12 cellular contexts compared by ENCODE assay signal in genomic region chr12:15208140-15208539, GRCh38. TPM values are rescaled to one million over a fixed set of nuclear protein-coding genes. Genes with fewer than 3 reads are reported as not detected.
DNase-seq lines count a peak whose midpoint lies in the region; ATAC-seq, FAIRE-seq and TF ChIP-seq lines count a peak whose summit lies in the region.
"Had no signal": no experiment of that assay in that cellular context is flagged by ENCODE, and none has a peak within 500 bp of the region (broad histone marks: within the 10 kb centered on the region; RNA-seq: fewer than 3 reads in every experiment).

No MANE protein-coding gene starts in this region.

- H3K36me3 Mint-ChIP-seq in endothelial cell (ENCODE audit: low read depth, unreplicated experiment) (no peaks in the 10 kb centered on the region), type B pancreatic cell (peaks cover 57% of the 10 kb centered on the region)

- FAIRE-seq in HepG2 (lab: Jason Lieb, UNC) (no peak), pancreas (lab: Jason Lieb, UNC) (no peak)

- H3K79me2 ChIP-seq in HepG2 (ENCODE audit: insufficient read depth, low read length): no peaks in the 10 kb centered on the region

- H3K27me3 ChIP-seq in HepG2 (ENCODE audit: control insufficient read depth in 1 of 2, insufficient read depth in 2 of 2, low read length in 2 of 2): no peaks in the 10 kb centered on the region
- no peaks in the 10 kb centered on the region for H3K27me3 ChIP-seq in pancreas

- TF ChIP-seq CTCF in LNCaP clone FGC (IDR thresholded peaks at IDR 0.05; ENCODE audit: control insufficient read depth, extremely low read depth, insufficient read depth): peak; percentile 7; the same call in 1 of the 2 replicates
- TF ChIP-seq CTCF in endothelial cell (IDR thresholded peaks at IDR 0.05; ENCODE audit: unreplicated experiment): peak; percentile 60
- TF ChIP-seq CTCF in HepG2 (CRISPR knock-in tag; IDR thresholded peaks at IDR 0.05): no peak
- peak; percentile 60 for TF ChIP-seq CTCF in type B pancreatic cell (conservative IDR thresholded peaks at IDR 0.05)
- TF ChIP-seq CTCF in pancreas (IDR thresholded peaks at IDR 0.05): no peak

- no peak for DNase-seq in LNCaP clone FGC (ENCODE audit: low read depth)
- no peak for DNase-seq in endothelial cell (ENCODE audit: low spot score)
- no peak for DNase-seq in HepG2 (ENCODE audit: low spot score)
- no peak for DNase-seq in type B pancreatic cell (ENCODE audit: extremely low spot score, unreplicated experiment)
- DNase-seq in activated CD4-positive, CD25-positive, alpha-beta regulatory T cell (lab: John Stamatoyannopoulos, UW): no peak
- DNase-seq in pancreas: no peak
- DNase-seq in NK-92 (lab: John Stamatoyannopoulos, UW; ENCODE audit: unreplicated experiment): no peak
- no peak for DNase-seq in NCI-H128 (lab: John Stamatoyannopoulos, UW; ENCODE audit: unreplicated experiment)
- DNase-seq: activated T-cell treated with anti-CD3 and anti-CD28 coated beads, Interleukin-2, amount 50 U/mL, for 72 hours; HFFc6; NCI-H146 had no signal

- no peaks in the 10 kb centered on the region for H3K9me3 Mint-ChIP-seq in endothelial cell (ENCODE audit: unreplicated experiment)
- H3K9me3 Mint-ChIP-seq in type B pancreatic cell: peaks cover 3% of the 10 kb centered on the region
- H3K9me3 Mint-ChIP-seq: activated T-cell treated with anti-CD3 and anti-CD28 coated beads, Interleukin-2, amount 50 U/mL, for 72 hours; dendritic cell treated with granulocyte-macrophage colony-stimulating factor and Interleukin-4, amounts not matched to agents 40 ng/mL and 50 ng/mL, for 4 days; HFFc6 had no signal

- H3K4me3 ChIP-seq in LNCaP clone FGC (ENCODE audit: low read depth, low read length) (no peak overlapping the region), HepG2 (replicated peaks in 1 of 3; ENCODE audit: insufficient read depth in 1 of 3, low read depth in 2 of 3, low read length in 3 of 3) (no peak overlapping the region), pancreas (no peak overlapping the region)

- H3K9ac ChIP-seq in HepG2 (ENCODE audit: insufficient read depth, low read depth, low read length): no peak overlapping the region

- WGBS in HepG2 (ENCODE audit: low lambda C conversion rate): 3% methylated on average over 2 of the region's 2 CpGs
- 75 to 76% methylated on average over 2 of the region's 2 CpGs for WGBS in pancreas, 2 donors

- no peak overlapping the region for H3K27ac ChIP-seq in HepG2 (ENCODE audit: extremely low read length, insufficient read depth, low read length)
- H3K27ac ChIP-seq in pancreas: no peak overlapping the region

- intact Hi-C loops in HepG2 (cut with micrococcal nuclease; ENCODE audit: unreplicated experiment) (no loop called here), pancreas (cut with DNase I) (no loop called here)

- H3K4me2 ChIP-seq in HepG2 (ENCODE audit: low read depth, low read length): no peak overlapping the region

- CTCF ChIA-PET in HepG2 (lab: Yijun Ruan, JAX; ENCODE audit: low intra/inter-chr PET ratio, low total read pairs): no interaction called here

- H3K4me1 Mint-ChIP-seq in endothelial cell (ENCODE audit: unreplicated experiment) (no peaks in the 10 kb centered on the region), type B pancreatic cell (ENCODE audit: unreplicated experiment) (peaks cover 3% of the 10 kb centered on the region)

- no peak overlapping the region for H2AFZ ChIP-seq in HepG2 (ENCODE audit: low read length)

- H3K27ac Mint-ChIP-seq in endothelial cell (ENCODE audit: unreplicated experiment) (no peak overlapping the region), type B pancreatic cell (no peak overlapping the region)
- H3K27ac Mint-ChIP-seq: activated T-cell treated with anti-CD3 and anti-CD28 coated beads, Interleukin-2, amount 50 U/mL, for 72 hours; dendritic cell treated with granulocyte-macrophage colony-stimulating factor and Interleukin-4, amounts not matched to agents 40 ng/mL and 50 ng/mL, for 4 days; HFFc6 had no signal

- no peak for TF ChIP-seq POLR2A in HepG2 (IDR thresholded peaks at IDR 0.05; ENCODE audit: insufficient read depth in 1 of 2, low read depth in 2 of 2, low read length in 2 of 2)

- H3K9me3 ChIP-seq in HepG2 (ENCODE audit: low read length): no peaks in the 10 kb centered on the region
- H3K9me3 ChIP-seq in pancreas: no peaks in the 10 kb centered on the region

- no peak for TF ChIP-seq RAD21 in HepG2 (CRISPR knock-in tag; IDR thresholded peaks at IDR 0.05)

- H3K4me3 Mint-ChIP-seq in endothelial cell (ENCODE audit: unreplicated experiment) (no peak overlapping the region), type B pancreatic cell (no peak overlapping the region)
- H3K4me3 Mint-ChIP-seq: activated T-cell treated with anti-CD3 and anti-CD28 coated beads, Interleukin-2, amount 50 U/mL, for 72 hours; dendritic cell treated with granulocyte-macrophage colony-stimulating factor and Interleukin-4, amounts not matched to agents 40 ng/mL and 50 ng/mL, for 4 days; HFFc6 had no signal

- in situ Hi-C loops in HepG2 (cut with HindIII; ENCODE audit: extremely low pct_ligation_motif_present, low pct_unique_long_range_greater_than_20kb): loop anchor here (25.0 kb wide), 1 partner anchor 471 kb away; no protein-coding TSS in a partner anchor

- no peak for ATAC-seq in HepG2
- no peak for ATAC-seq in pancreas
- ATAC-seq: activated T-cell treated with anti-CD3 and anti-CD28 coated beads, Interleukin-2, amount 50 U/mL, for 72 hours had no signal

- H4K20me1 ChIP-seq in HepG2 (ENCODE audit: insufficient read depth, low read length): no peaks in the 10 kb centered on the region

- POLR2A ChIA-PET in HepG2 (lab: Yijun Ruan, JAX): no interaction called here

- TF ChIP-seq EP300 in HepG2 (IDR thresholded peaks at IDR 0.05; ENCODE audit: low read depth in 2 of 2, low read length in 2 of 2) (no peak), HepG2 (CRISPR knock-in tag; IDR thresholded peaks at IDR 0.05; ENCODE audit: borderline replicate concordance) (no peak)

- H3K4me1 ChIP-seq in HepG2 (ENCODE audit: insufficient read depth, low read length) (no peaks in the 10 kb centered on the region), pancreas (no peaks in the 10 kb centered on the region)

- no TSS peak for BruUV-seq in HepG2 (replicated peaks; lab: Mats Ljungman, UMichigan)

- no peaks in the 10 kb centered on the region for H3K27me3 Mint-ChIP-seq in endothelial cell (ENCODE audit: unreplicated experiment)
- H3K27me3 Mint-ChIP-seq in type B pancreatic cell: no peaks in the 10 kb centered on the region
- H3K27me3 Mint-ChIP-seq: dendritic cell treated with granulocyte-macrophage colony-stimulating factor and Interleukin-4, amounts not matched to agents 40 ng/mL and 50 ng/mL, for 4 days had no signal

- no peaks in the 10 kb centered on the region for H3K36me3 ChIP-seq in HepG2 (replicated peaks in 1 of 2; ENCODE audit: control insufficient read depth in 1 of 2, insufficient read depth in 2 of 2, low read length in 2 of 2)
- H3K36me3 ChIP-seq in pancreas: no peaks in the 10 kb centered on the region

TF ChIP-seq in HepG2, 621 proteins besides CTCF, POLR2A, EP300 and RAD21 (continues in another document):
- peak; percentile 54 for TF ChIP-seq TEAD3 (CRISPR knock-in tag; optimal IDR thresholded peaks at IDR 0.05; ENCODE audit: borderline replicate concordance)
- TF ChIP-seq ZNF24 (IDR thresholded peaks at IDR 0.05): no peak
- TF ChIP-seq CEBPB (IDR thresholded peaks at IDR 0.05; ENCODE audit: borderline replicate concordance, low read depth, low read length): no peak
- TF ChIP-seq ZNF749 (CRISPR knock-in tag; IDR thresholded peaks at IDR 0.05; ENCODE audit: borderline replicate concordance): no peak
- TF ChIP-seq GABPA (IDR thresholded peaks at IDR 0.05; ENCODE audit: low read depth, low read length): no peak
- TF ChIP-seq GABPA (CRISPR knock-in tag; IDR thresholded peaks at IDR 0.05; ENCODE audit: low read depth): peak; percentile 34; the same call in 1 of the 2 replicates
- TF ChIP-seq MIER3 (CRISPR knock-in tag; IDR thresholded peaks at IDR 0.05; ENCODE audit: borderline replicate concordance): no peak
- no peak for TF ChIP-seq ZZZ3 (CRISPR knock-in tag; IDR thresholded peaks at IDR 0.05; ENCODE audit: borderline replicate concordance)
- TF ChIP-seq ATF5 (CRISPR knock-in tag; IDR thresholded peaks at IDR 0.05; ENCODE audit: low read depth): no peak

RNA-seq across cellular contexts. Expression of gene RERG, which starts 13.1 kb away (rescaled TPM):
- total RNA-seq in endothelial cell (ENCODE audit: unreplicated experiment) (2.5 TPM), HepG2 (2016; rRNA removed; fragmentation: Illumina TruSeq; extraction: Trizol) (not detected in 2 replicates), type B pancreatic cell (ENCODE audit: low replicate concordance) (24.2 and 32.3 TPM in 2 replicates), pancreas (10 to 100 TPM in 1 of 6 donors, 1 to 10 TPM in 5; 2.0 to 10.4 (median 5.2) TPM)
- not detected in 2 replicates for total RNA-seq in HepG2 (2016; cell fraction: cytosol; rRNA removed; fragmentation: Illumina TruSeq; extraction: Trizol; ENCODE audit: low read depth)
- not detected in 2 replicates for total RNA-seq in HepG2 (2016; cell fraction: insoluble cytoplasmic fraction; rRNA removed; fragmentation: Illumina TruSeq; extraction: Trizol)
- not detected in 2 replicates for total RNA-seq in HepG2 (2016; cell fraction: membrane; rRNA removed; fragmentation: Illumina TruSeq; extraction: Trizol)
- total RNA-seq in HepG2 (2016; cell fraction: nucleus; rRNA removed; fragmentation: Illumina TruSeq; extraction: Trizol): not detected in 2 replicates
- polyA plus RNA-seq in HepG2 (2011; rRNA removed) (not detected in 2 replicates), pancreas (1 to 10 TPM; 6.4 to 6.7 TPM)
- polyA plus RNA-seq in HepG2 (2011; cell fraction: cytosol; rRNA removed): not detected in 2 replicates
- not detected in 2 replicates for polyA plus RNA-seq in HepG2 (2011; cell fraction: nucleus; rRNA removed)
- not detected in 2 replicates for polyA plus RNA-seq in HepG2 (2012)
- polyA plus RNA-seq in HepG2 (2016; cell fraction: cytosol; fragmentation: Illumina TruSeq; extraction: Trizol; ENCODE audit: low read depth): not detected in 2 replicates
- polyA plus RNA-seq in HepG2 (2016; cell fraction: insoluble cytoplasmic fraction; fragmentation: Illumina TruSeq; extraction: Trizol; ENCODE audit: low read depth): not detected in 2 replicates
- not detected in 2 replicates for polyA plus RNA-seq in HepG2 (2016; cell fraction: membrane; fragmentation: Illumina TruSeq; extraction: Trizol; ENCODE audit: low read depth)
- not detected in 2 replicates for polyA plus RNA-seq in HepG2 (2016; cell fraction: nucleus; fragmentation: Illumina TruSeq; extraction: Trizol; ENCODE audit: insufficient read depth, low read depth)
- not detected in 2 replicates for polyA minus RNA-seq in HepG2 (2011; rRNA and poly(A)+ RNA removed; ENCODE audit: low replicate concordance)
- not detected in 2 replicates for polyA minus RNA-seq in HepG2 (2011; cell fraction: cytosol; rRNA and poly(A)+ RNA removed)
- polyA minus RNA-seq in HepG2 (2011; cell fraction: nucleus; rRNA and poly(A)+ RNA removed): not detected in 2 replicates
- total RNA-seq: activated T-cell treated with anti-CD3 and anti-CD28 coated beads, Interleukin-2, amount 50 U/mL, for 72 hours; HFFc6 had no signal

Comparison
In these comparisons a context has a peak if more than half of its experiments do, and no peak if none do; other contexts are left out.
1. CTCF ChIP-seq: peak in LNCaP clone FGC (single experiment), endothelial cell (single experiment) and type B pancreatic cell (single experiment); none in HepG2 (single experiment) and pancreas (0 of 4).